8 cellular contexts compared by ENCODE assay signal in genomic region chr6:63802606-63803206, GRCh38.
DNase-seq lines count a peak whose midpoint lies in the region; ATAC-seq and TF ChIP-seq lines count a peak whose summit lies in the region.

No MANE protein-coding gene starts in this region.

- no peak for TF ChIP-seq POLR2A in sigmoid colon (IDR thresholded peaks at IDR 0.05)

- TF ChIP-seq CTCF in brain microvascular endothelial cell (IDR thresholded peaks at IDR 0.05; ENCODE audit: low read depth, low read length, missing control alignments): peak; percentile 65
- TF ChIP-seq CTCF in mucosa of descending colon (IDR thresholded peaks at IDR 0.05): peak; percentile 15
- TF ChIP-seq CTCF in sigmoid colon (IDR thresholded peaks at IDR 0.05): no peak

- H3K4me3 ChIP-seq in brain microvascular endothelial cell (ENCODE audit: low read depth, low read length): no peak overlapping the region
- no peak overlapping the region for H3K4me3 ChIP-seq in mucosa of descending colon
- H3K4me3 ChIP-seq in sigmoid colon: no peak overlapping the region

- 52 to 58% methylated on average over 2 of the region's 2 CpGs for WGBS in sigmoid colon, 2 donors

- no peak for TF ChIP-seq EP300 in sigmoid colon (IDR thresholded peaks at IDR 0.05)

- H3K27me3 ChIP-seq in brain microvascular endothelial cell (replicated peaks) (no peaks in the 10 kb centered on the region), sigmoid colon (no peaks in the 10 kb centered on the region)

- H3K4me1 ChIP-seq in mucosa of descending colon (ENCODE audit: low read depth): no peaks in the 10 kb centered on the region
- peaks cover 0 to 6% (median 5%) of the 10 kb centered on the region in 4 donors for H3K4me1 ChIP-seq in sigmoid colon

- DNase-seq in ELR (ENCODE audit: low read depth) (peak; percentile 67), KBM-7 (peak; percentile 43), brain microvascular endothelial cell (peak; percentile 39), mucosa of descending colon (peak in 1 of 3 donors; percentile 41), sigmoid colon (no peak), NCI-H345 treated with DMSO at 0.1 percent for 48 hours (lab: John Stamatoyannopoulos, UW; ENCODE audit: unreplicated experiment) (no peak)
- DNase-seq in stimulated activated CD4-positive, alpha-beta T cell treated with anti-CD3 and anti-CD28 coated beads, Interleukin-2, amount 100 ng/mL, for 48 hours: no peak

- intact Hi-C loops in mucosa of descending colon (cut with DNase I, micrococcal nuclease): loop anchor here in 1 of 2 donors (5.0 kb wide), 1 partner anchor 605 kb away; no protein-coding TSS in a partner anchor
- intact Hi-C loops in sigmoid colon (cut with DNase I): no loop called here

- in situ Hi-C loops in KBM-7 (cut with MboI; ENCODE audit: low pct_unique_long_range_greater_than_20kb, low sequenced_read_pairs): no loop called here
- in situ Hi-C loops in brain microvascular endothelial cell (cut with HindIII; ENCODE audit: low pct_ligation_motif_present, low sequenced_read_pairs): no loop called here

- no peaks in the 10 kb centered on the region for H3K9me3 ChIP-seq in mucosa of descending colon
- no peaks in the 10 kb centered on the region for H3K9me3 ChIP-seq in sigmoid colon

- H3K36me3 ChIP-seq in brain microvascular endothelial cell (replicated peaks) (no peaks in the 10 kb centered on the region), mucosa of descending colon (ENCODE audit: low read depth) (no peaks in the 10 kb centered on the region), sigmoid colon (no peaks in the 10 kb centered on the region)

- no peak for ATAC-seq in mucosa of descending colon
- no peak for ATAC-seq in HG02840 (IDR thresholded peaks at IDR 0.05; ENCODE audit: low FRiP score, unreplicated experiment)

- H3K27ac ChIP-seq in brain microvascular endothelial cell: no peak overlapping the region
- H3K27ac ChIP-seq in sigmoid colon: no peak overlapping the region

Comparison
In these comparisons a context has a peak if more than half of its experiments do, and no peak if none do; other contexts are left out.
1. DNase-seq: peak in ELR (single experiment), KBM-7 (single experiment) and brain microvascular endothelial cell (single experiment); none in sigmoid colon (single experiment), NCI-H345 treated with DMSO at 0.1 percent for 48 hours (single experiment) and stimulated activated CD4-positive, alpha-beta T cell treated with anti-CD3 and anti-CD28 coated beads, Interleukin-2, amount 100 ng/mL, for 48 hours (0 of 2).
2. CTCF ChIP-seq: peak in brain microvascular endothelial cell (single experiment) and mucosa of descending colon (single experiment); none in sigmoid colon (0 of 4).